In the genomic region with DNA sequence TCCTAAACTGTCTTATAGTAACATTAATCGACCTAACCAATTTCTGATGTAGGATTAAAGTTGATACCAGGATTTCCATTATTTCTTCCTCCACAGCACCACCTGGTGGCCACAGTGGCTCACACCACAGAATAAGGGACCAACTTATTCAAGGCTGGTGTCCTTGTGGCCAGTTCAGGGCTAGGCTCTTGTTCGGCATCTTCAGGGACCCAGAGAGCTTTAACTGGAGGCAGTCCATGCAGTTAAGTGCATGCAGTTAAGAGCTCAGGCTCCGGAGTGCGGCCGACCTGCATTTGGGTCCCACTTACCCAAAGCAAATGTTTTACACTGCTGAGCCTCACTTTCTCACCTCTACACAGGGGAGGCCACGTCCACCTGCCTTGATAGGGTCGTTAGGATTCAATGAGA, we compare ENCODE assay signal across 8 cellular contexts. TPM values are rescaled to one million over a fixed set of nuclear protein-coding genes. Genes with fewer than 3 reads are reported as not detected.
DNase-seq lines count a peak whose midpoint lies in the region; ATAC-seq and TF ChIP-seq lines count a peak whose summit lies in the region.

No MANE protein-coding gene starts in this region.

- peak; percentile 79 for DNase-seq in GM10248 (ENCODE audit: extremely low spot score)
- DNase-seq in MM.1S, result peak; percentile 54
- peak; percentile 83 for DNase-seq in SK-N-SH
- DNase-seq in activated naive CD4-positive, alpha-beta T cell treated with anti-CD3 and anti-CD28 coated beads, Interleukin-2, amount 10 ng/mL, durations not matched to agents 7 days and 5 days, result peak; percentile 86
- peak; percentile 77 for DNase-seq in glomerular visceral epithelial cell (ENCODE audit: extremely low spot score)
- DNase-seq in pons (ENCODE audit: low spot score), result peak; percentile 81
- DNase-seq in upper lobe of right lung, result peak; percentile 80

- TF ChIP-seq RAD21 in SK-N-SH (IDR thresholded peaks at IDR 0.05; ENCODE audit: low read length), result peak; percentile 97

- no peaks in the 10 kb centered on the region for H3K9me3 Mint-ChIP-seq in activated naive CD4-positive, alpha-beta T cell treated with anti-CD3 and anti-CD28 coated beads, Interleukin-2, amount 10 ng/mL, durations not matched to agents 7 days and 5 days

- no peaks in the 10 kb centered on the region for H3K9me3 ChIP-seq in MM.1S (replicated peaks; ENCODE audit: insufficient read depth, low read length)
- H3K9me3 ChIP-seq in SK-N-SH, result no peaks in the 10 kb centered on the region
- no peaks in the 10 kb centered on the region for H3K9me3 ChIP-seq in upper lobe of right lung

- H3K79me2 ChIP-seq in MM.1S (ENCODE audit: low read length) (peaks cover 39% of the 10 kb centered on the region), SK-N-SH (ENCODE audit: insufficient read depth) (no peaks in the 10 kb centered on the region)

- no peak overlapping the region for H3K4me2 ChIP-seq in MM.1S (ENCODE audit: low read depth, low read length)
- H3K4me2 ChIP-seq in SK-N-SH, result no peak overlapping the region

- no peaks in the 10 kb centered on the region for H3K4me1 ChIP-seq in MM.1S (ENCODE audit: low read length)
- H3K4me1 ChIP-seq in SK-N-SH (ENCODE audit: control insufficient read depth in 1 of 2, insufficient read depth in 2 of 2, low read depth in 1 of 2, low read length in 1 of 2), result peaks cover 20 to 37% of the 10 kb centered on the region in 2 experiments; a peak in 3 of 4 replicates
- no peaks in the 10 kb centered on the region for H3K4me1 ChIP-seq in upper lobe of right lung

- ATAC-seq in upper lobe of right lung (peak; percentile 90), HG02870 (IDR thresholded peaks at IDR 0.05; ENCODE audit: unreplicated experiment) (no peak)

- H3K4me3 Mint-ChIP-seq in activated naive CD4-positive, alpha-beta T cell treated with anti-CD3 and anti-CD28 coated beads, Interleukin-2, amount 10 ng/mL, durations not matched to agents 7 days and 5 days, result no peak overlapping the region

- peak in 1 of 2 experiments; percentile 22; a peak in 1 of 4 replicates for TF ChIP-seq EP300 in SK-N-SH (IDR thresholded peaks at IDR 0.05; ENCODE audit: borderline replicate concordance in 1 of 2, low read depth in 1 of 2, low read length in 1 of 2)

- H3K27me3 Mint-ChIP-seq in activated naive CD4-positive, alpha-beta T cell treated with anti-CD3 and anti-CD28 coated beads, Interleukin-2, amount 10 ng/mL, durations not matched to agents 7 days and 5 days, result no peaks in the 10 kb centered on the region

- no peak overlapping the region for H3K27ac ChIP-seq in MM.1S (ENCODE audit: low read length)
- peak overlapping the region in 1 of 2 experiments; percentile 99; a peak in 2 of 4 replicates for H3K27ac ChIP-seq in SK-N-SH (ENCODE audit: low read depth in 2 of 2, low read length in 1 of 2)
- H3K27ac ChIP-seq in upper lobe of right lung, result no peak overlapping the region

- H3K27me3 ChIP-seq in MM.1S (replicated peaks; ENCODE audit: insufficient read depth, low read length), result no peaks in the 10 kb centered on the region
- H3K27me3 ChIP-seq in SK-N-SH (ENCODE audit: insufficient read depth), result no peaks in the 10 kb centered on the region
- no peaks in the 10 kb centered on the region for H3K27me3 ChIP-seq in upper lobe of right lung

- H2AFZ ChIP-seq in MM.1S (ENCODE audit: low read length) (no peak overlapping the region), SK-N-SH (ENCODE audit: low read depth) (no peak overlapping the region)

- peak overlapping the region; percentile 4 for H3K27ac Mint-ChIP-seq in activated naive CD4-positive, alpha-beta T cell treated with anti-CD3 and anti-CD28 coated beads, Interleukin-2, amount 10 ng/mL, durations not matched to agents 7 days and 5 days

- peaks cover 19% of the 10 kb centered on the region for H3K4me1 Mint-ChIP-seq in activated naive CD4-positive, alpha-beta T cell treated with anti-CD3 and anti-CD28 coated beads, Interleukin-2, amount 10 ng/mL, durations not matched to agents 7 days and 5 days

- peaks cover 84% of the 10 kb centered on the region for H3K36me3 Mint-ChIP-seq in activated naive CD4-positive, alpha-beta T cell treated with anti-CD3 and anti-CD28 coated beads, Interleukin-2, amount 10 ng/mL, durations not matched to agents 7 days and 5 days

- CTCF ChIA-PET in GM10248 (lab: Yijun Ruan, JAX) (interaction anchor here (0.6 to 12.9 kb wide), 23 partner anchors 9 to 395 kb away, joined by 3 to 197 read pairs (median 5); a partner anchor contains a TSS), SK-N-SH (lab: Yijun Ruan, JAX) (interaction anchor here (0.6 to 18.4 kb wide), 24 partner anchors 9 to 464 kb away, joined by 3 to 391 read pairs (median 4); a partner anchor contains a TSS)
- CTCF ChIA-PET in activated naive CD4-positive, alpha-beta T cell treated with anti-CD3 and anti-CD28 coated beads, Interleukin-2, amount 10 ng/mL, durations not matched to agents 7 days and 5 days (lab: Charles Lee), result interaction anchor here (0.5 to 13.7 kb wide), 19 partner anchors 9 to 384 kb away, joined by 3 to 229 read pairs (median 5); a partner anchor contains a TSS

- intact Hi-C loops in upper lobe of right lung (cut with DNase I), result loop anchor here (5.0 kb wide), 1 partner anchor 109 kb away; no protein-coding TSS in a partner anchor

- H3K4me3 ChIP-seq in MM.1S (ENCODE audit: low read length) (no peak overlapping the region), SK-N-SH (ENCODE audit: low read depth in 2 of 2, low read length in 1 of 2) (no peak overlapping the region; a peak in 1 of 4 replicates), upper lobe of right lung (no peak overlapping the region)

- POLR2A ChIA-PET in GM10248 (lab: Yijun Ruan, JAX) (interaction anchor here (0.6 kb wide), 1 partner anchor 285 kb away, joined by 3 read pairs; no protein-coding TSS in a partner anchor), SK-N-SH (lab: Yijun Ruan, JAX) (interaction anchor here (0.6 to 3.3 kb wide), 3 partner anchors 109 to 116 kb away, joined by 3 to 13 read pairs (median 10); no protein-coding TSS in a partner anchor)

- no peaks in the 10 kb centered on the region for H3K9me2 ChIP-seq in MM.1S (replicated peaks; ENCODE audit: insufficient read depth, low read length)
- H3K9me2 ChIP-seq in SK-N-SH, result no peaks in the 10 kb centered on the region

- H3K9ac ChIP-seq in MM.1S (ENCODE audit: low read length) (no peak overlapping the region), SK-N-SH (no peak overlapping the region)

- H3K36me3 ChIP-seq in MM.1S (replicated peaks; ENCODE audit: insufficient read depth, low read length), result no peaks in the 10 kb centered on the region
- no peaks in the 10 kb centered on the region for H3K36me3 ChIP-seq in SK-N-SH (replicated peaks in 1 of 2; ENCODE audit: control insufficient read depth in 1 of 2, insufficient read depth in 2 of 2, low read length in 1 of 2)
- H3K36me3 ChIP-seq in upper lobe of right lung, result peaks cover 27% of the 10 kb centered on the region

- 46% methylated on average over 7 of the region's 7 CpGs for WGBS in SK-N-SH (ENCODE audit: low lambda C conversion rate)

- TF ChIP-seq CTCF in GM10248 (IDR thresholded peaks at IDR 0.05; ENCODE audit: control extremely low read depth, extremely low read depth, low read depth, missing control alignments), result peak; percentile 87
- peak; percentile 75 for TF ChIP-seq CTCF in MM.1S (IDR thresholded peaks at IDR 0.05; ENCODE audit: low read length)
- peak; percentile 90 for TF ChIP-seq CTCF in SK-N-SH (IDR thresholded peaks at IDR 0.05)
- TF ChIP-seq CTCF in upper lobe of right lung (IDR thresholded peaks at IDR 0.05), result peak; percentile 91

- H4K20me1 ChIP-seq in MM.1S (ENCODE audit: insufficient read depth, low read length) (no peaks in the 10 kb centered on the region), SK-N-SH (ENCODE audit: insufficient read depth) (no peaks in the 10 kb centered on the region)

- H3F3A ChIP-seq in MM.1S (ENCODE audit: insufficient read depth, low read length) (no peaks in the 10 kb centered on the region), SK-N-SH (replicated peaks; ENCODE audit: insufficient read depth) (no peaks in the 10 kb centered on the region)

TF ChIP-seq in SK-N-SH, 30 proteins besides CTCF, POLR2A, EP300 and RAD21:
- TF ChIP-seq CHD2 (IDR thresholded peaks at IDR 0.05; ENCODE audit: low read length, partially characterized antibody) (no peak), FOXJ3 (CRISPR knock-in tag; IDR thresholded peaks at IDR 0.05) (no peak), SMC3 (IDR thresholded peaks at IDR 0.05; ENCODE audit: low read depth, low read length) (peak; percentile 94)
TF ChIP-seq in SK-N-SH: peak in this region for 1.

RNA-seq across cellular contexts. Expression of a gene that starts 42.0 kb away (rescaled TPM):
- 0.18 and 0.62 TPM in 2 replicates for polyA plus RNA-seq in SK-N-SH (2012; rRNA removed)
- polyA plus RNA-seq in SK-N-SH (2012; cell fraction: cytosol; rRNA removed), result 0.26 and 0.49 TPM in 2 replicates
- 0.63 and 1.2 TPM in 2 replicates for polyA plus RNA-seq in SK-N-SH (2012; cell fraction: nucleus; rRNA removed)
- total RNA-seq in upper lobe of right lung, result 6.3 TPM
